23 cellular contexts compared by ENCODE assay signal in genomic region chr11:22430286-22430685, GRCh38.
"Had no signal": no experiment of that assay in that cellular context is flagged by ENCODE, and none has a peak within 500 bp of the region (broad histone marks: within the 10 kb centered on the region; RNA-seq: fewer than 3 reads in every experiment).

No MANE protein-coding gene starts in this region.

- H3K9me3 Mint-ChIP-seq: activated naive CD4-positive, alpha-beta T cell treated with anti-CD3 and anti-CD28 coated beads for 36 hours had no signal

- H3K27me3 ChIP-seq: brain microvascular endothelial cell, cardiac muscle cell had no signal

- ATAC-seq: activated T-helper 17 cell treated with anti-CD3 and anti-CD28 coated beads, Interleukin-2, amount 50 U/mL, for 72 hours; T-helper 17 cell had no signal

- H3K4me1 Mint-ChIP-seq: activated T-helper 17 cell treated with anti-CD3 and anti-CD28 coated beads, Interleukin-2, amount 50 U/mL, for 72 hours had no signal

- H3K36me3 Mint-ChIP-seq: activated CD4-positive, alpha-beta memory T cell treated with anti-CD3 and anti-CD28 coated beads for 36 hours; activated naive CD8-positive, alpha-beta T cell; WTC11 had no signal

- H3K27ac ChIP-seq: brain microvascular endothelial cell, cardiac muscle cell had no signal

- H3K27ac Mint-ChIP-seq: activated CD4-positive, alpha-beta memory T cell treated with anti-CD3 and anti-CD28 coated beads for 36 hours; activated naive CD4-positive, alpha-beta T cell treated with anti-CD3 and anti-CD28 coated beads for 36 hours; activated naive CD8-positive, alpha-beta T cell; activated T-helper 17 cell treated with anti-CD3 and anti-CD28 coated beads, Interleukin-2, amount 50 U/mL, for 72 hours; T-helper 17 cell had no signal

- DNase-seq: activated CD4-positive, alpha-beta memory T cell treated with anti-CD3 and anti-CD28 coated beads for 36 hours; activated CD4-positive, alpha-beta T cell treated with anti-CD3 and anti-CD28 coated beads for 48 hours; activated CD4-positive, CD25-positive, alpha-beta regulatory T cell treated with anti-CD3 and anti-CD28 coated beads, Interleukin-2, amount 50 U/mL, for 72 hours; activated CD8-positive, alpha-beta memory T cell treated with anti-CD3 and anti-CD28 coated beads for 24 hours; activated gamma-delta T cell; activated naive CD4-positive, alpha-beta T cell treated with anti-CD3 and anti-CD28 coated beads for 36 hours; activated T-cell treated with anti-CD3 and anti-CD28 coated beads for 4 hours; activated T-cell treated with anti-CD3 and anti-CD28 coated beads, Interleukin-2, amount 50 U/mL, for 48 hours; brain microvascular endothelial cell; MM.1S; NCI-H1105; NCI-H146; NCI-H2029; NCI-H2171; NCI-H345; NCI-H510A treated with DMSO at 0.1 percent for 48 hours; SHP77 treated with DMSO at 0.1 percent for 48 hours; T-helper 17 cell; T-helper 9 cell had no signal

- H3K4me3 ChIP-seq: cardiac muscle cell had no signal

- H3K4me3 Mint-ChIP-seq: activated CD4-positive, alpha-beta memory T cell treated with anti-CD3 and anti-CD28 coated beads for 36 hours; activated naive CD4-positive, alpha-beta T cell treated with anti-CD3 and anti-CD28 coated beads for 36 hours; activated naive CD8-positive, alpha-beta T cell; activated T-helper 17 cell treated with anti-CD3 and anti-CD28 coated beads, Interleukin-2, amount 50 U/mL, for 72 hours; T-helper 17 cell; WTC11 had no signal

- H3K36me3 ChIP-seq: brain microvascular endothelial cell, cardiac muscle cell had no signal
